1 cellular context compared by ENCODE assay signal in the genomic region with DNA sequence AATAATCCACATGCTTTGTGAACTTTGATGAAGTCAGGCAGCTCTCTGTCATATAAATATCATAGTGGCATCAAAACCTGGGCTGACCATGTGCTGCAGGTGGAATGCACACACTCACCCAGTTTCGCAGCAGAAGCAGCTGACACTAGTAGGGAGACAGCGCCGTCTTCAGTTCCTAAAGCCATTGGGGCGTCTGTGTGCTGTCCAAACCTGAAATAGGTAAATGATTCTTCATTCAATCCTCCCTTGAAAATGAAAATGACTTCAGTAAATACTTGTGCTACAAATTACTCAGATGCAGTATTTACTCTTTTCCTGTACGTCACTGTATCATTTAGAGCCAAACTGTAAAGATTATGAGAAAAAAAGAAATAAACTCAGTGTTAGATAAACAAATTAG.
TF ChIP-seq lines count a peak whose summit lies in the region.

No MANE protein-coding gene starts in this region.

TF ChIP-seq in HepG2, 621 proteins besides CTCF, POLR2A, EP300 and RAD21:
- TF ChIP-seq, protein P1, sequence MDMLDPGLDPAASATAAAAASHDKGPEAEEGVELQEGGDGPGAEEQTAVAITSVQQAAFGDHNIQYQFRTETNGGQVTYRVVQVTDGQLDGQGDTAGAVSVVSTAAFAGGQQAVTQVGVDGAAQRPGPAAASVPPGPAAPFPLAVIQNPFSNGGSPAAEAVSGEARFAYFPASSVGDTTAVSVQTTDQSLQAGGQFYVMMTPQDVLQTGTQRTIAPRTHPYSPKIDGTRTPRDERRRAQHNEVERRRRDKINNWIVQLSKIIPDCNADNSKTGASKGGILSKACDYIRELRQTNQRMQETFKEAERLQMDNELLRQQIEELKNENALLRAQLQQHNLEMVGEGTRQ (IDR thresholded peaks at IDR 0.05; ENCODE audit: low read depth, low read length) = no peak
- TF ChIP-seq, protein P1 (CRISPR knock-in tag; IDR thresholded peaks at IDR 0.05; ENCODE audit: borderline replicate concordance) = no peak
- peak; percentile 60 for TF ChIP-seq STAG1 (CRISPR knock-in tag; IDR thresholded peaks at IDR 0.05)
